7 cellular contexts compared by ENCODE assay signal in the genomic region with DNA sequence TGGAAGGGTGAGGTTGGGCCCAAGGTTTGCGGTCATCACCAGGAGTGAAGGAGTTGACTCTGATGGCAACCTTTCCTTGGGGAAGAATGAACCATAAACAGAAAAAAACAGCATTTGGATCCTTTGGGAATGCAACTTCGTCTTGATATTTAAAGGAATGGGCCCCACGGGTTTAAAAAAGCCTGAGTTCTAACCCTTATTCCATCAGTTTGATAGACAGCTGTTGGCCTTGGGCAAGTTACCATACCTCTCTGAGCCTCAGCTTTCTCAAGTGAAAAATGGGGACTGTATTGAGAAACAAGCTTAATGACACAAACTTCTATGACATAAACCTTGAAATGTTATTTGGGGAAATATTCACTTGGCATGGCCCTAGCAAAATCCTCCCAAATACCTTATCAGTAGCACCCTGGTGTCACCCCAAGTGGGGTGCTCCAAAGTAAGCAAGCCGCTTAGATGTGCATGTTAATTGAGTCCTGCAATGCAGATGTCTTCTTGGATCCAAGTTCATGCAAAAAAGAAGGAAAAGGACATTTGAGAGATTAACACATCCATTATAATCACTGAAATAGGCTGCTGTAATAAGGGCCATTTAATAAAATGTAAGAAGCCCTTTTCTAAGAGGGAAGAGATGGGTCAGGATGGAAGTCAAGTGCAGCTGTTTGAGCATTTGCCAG. TPM values are rescaled to one million over a fixed set of nuclear protein-coding genes. Genes with fewer than 3 reads are reported as not detected.
DNase-seq lines count a peak whose midpoint lies in the region; ATAC-seq and TF ChIP-seq lines count a peak whose summit lies in the region.

No MANE protein-coding gene starts in this region.

- peak overlapping the region; percentile 85 for H3K4me3 Mint-ChIP-seq in HFFc6
- H3K4me3 Mint-ChIP-seq in activated naive CD8-positive, alpha-beta T cell: peak overlapping the region; percentile 86
- H3K4me3 Mint-ChIP-seq in stimulated activated memory B cell treated with anti-CD40 and anti-IgM and Interleukin-4, amounts not matched to agents 10 μg/mL and 1 μg/mL and 100 μg/mL, for 72 hours: peak overlapping the region; percentile 62

- no peaks in the 10 kb centered on the region for H3K36me3 Mint-ChIP-seq in HFFc6 (ENCODE audit: low read depth)
- no peaks in the 10 kb centered on the region for H3K36me3 Mint-ChIP-seq in activated naive CD8-positive, alpha-beta T cell
- H3K36me3 Mint-ChIP-seq in stimulated activated memory B cell treated with anti-CD40 and anti-IgM and Interleukin-4, amounts not matched to agents 10 μg/mL and 1 μg/mL and 100 μg/mL, for 72 hours: no peaks in the 10 kb centered on the region

- peaks cover 33% of the 10 kb centered on the region for H3K4me1 Mint-ChIP-seq in HFFc6 (ENCODE audit: low read depth)
- peaks cover 26% of the 10 kb centered on the region for H3K4me1 Mint-ChIP-seq in activated naive CD8-positive, alpha-beta T cell (ENCODE audit: low read depth)
- peaks cover 25% of the 10 kb centered on the region for H3K4me1 Mint-ChIP-seq in stimulated activated memory B cell treated with anti-CD40 and anti-IgM and Interleukin-4, amounts not matched to agents 10 μg/mL and 1 μg/mL and 100 μg/mL, for 72 hours

- H3K9me3 Mint-ChIP-seq in HFFc6: no peaks in the 10 kb centered on the region
- H3K9me3 Mint-ChIP-seq in activated naive CD8-positive, alpha-beta T cell (ENCODE audit: low read depth): no peaks in the 10 kb centered on the region
- H3K9me3 Mint-ChIP-seq in stimulated activated memory B cell treated with anti-CD40 and anti-IgM and Interleukin-4, amounts not matched to agents 10 μg/mL and 1 μg/mL and 100 μg/mL, for 72 hours: no peaks in the 10 kb centered on the region

- peak overlapping the region; percentile 80 for H3K27ac Mint-ChIP-seq in HFFc6
- H3K27ac Mint-ChIP-seq in activated naive CD8-positive, alpha-beta T cell: peak overlapping the region; percentile 81
- H3K27ac Mint-ChIP-seq in stimulated activated memory B cell treated with anti-CD40 and anti-IgM and Interleukin-4, amounts not matched to agents 10 μg/mL and 1 μg/mL and 100 μg/mL, for 72 hours: peak overlapping the region; percentile 33

- peak overlapping the region; percentile 4 for H3K4me3 ChIP-seq in iPS-11a (ENCODE audit: low read depth, low read length)

- H3K27me3 Mint-ChIP-seq in HFFc6 (ENCODE audit: insufficient read depth): peaks cover under 1% of the 10 kb centered on the region; the same call in 1 of the 2 replicates
- peaks cover 5% of the 10 kb centered on the region for H3K27me3 Mint-ChIP-seq in activated naive CD8-positive, alpha-beta T cell
- peaks cover 15% of the 10 kb centered on the region for H3K27me3 Mint-ChIP-seq in stimulated activated memory B cell treated with anti-CD40 and anti-IgM and Interleukin-4, amounts not matched to agents 10 μg/mL and 1 μg/mL and 100 μg/mL, for 72 hours

- TF ChIP-seq CTCF in HFFc6 (IDR thresholded peaks at IDR 0.05): no peak

- no peak for ATAC-seq in stimulated activated memory B cell treated with anti-CD40 and anti-IgM and Interleukin-4, amounts not matched to agents 10 μg/mL and 1 μg/mL and 100 μg/mL, for 72 hours
- ATAC-seq in GM19463 (IDR thresholded peaks at IDR 0.05; ENCODE audit: unreplicated experiment): no peak

- DNase-seq in HFFc6 (no peak), cerebellum (ENCODE audit: low spot score) (no peak), glomerular visceral epithelial cell (ENCODE audit: extremely low spot score) (no peak)

RNA-seq across cellular contexts. Expression of a gene that starts 13.8 kb away (rescaled TPM):
- 10 to 100 TPM in 2 of 6 experiments, 1 to 10 TPM in 4; 5.2 to 11.2 (median 6.2) TPM for total RNA-seq in HFFc6 (2021; fragmentation: NEBNext Ultra II Directional; extraction: Animal tissue kit (Norgen Biotek cat#: 25700))
- 44.1 TPM for total RNA-seq in cerebellum
